Comparison of ENCODE assay signal across 8 cellular contexts in the genomic region with DNA sequence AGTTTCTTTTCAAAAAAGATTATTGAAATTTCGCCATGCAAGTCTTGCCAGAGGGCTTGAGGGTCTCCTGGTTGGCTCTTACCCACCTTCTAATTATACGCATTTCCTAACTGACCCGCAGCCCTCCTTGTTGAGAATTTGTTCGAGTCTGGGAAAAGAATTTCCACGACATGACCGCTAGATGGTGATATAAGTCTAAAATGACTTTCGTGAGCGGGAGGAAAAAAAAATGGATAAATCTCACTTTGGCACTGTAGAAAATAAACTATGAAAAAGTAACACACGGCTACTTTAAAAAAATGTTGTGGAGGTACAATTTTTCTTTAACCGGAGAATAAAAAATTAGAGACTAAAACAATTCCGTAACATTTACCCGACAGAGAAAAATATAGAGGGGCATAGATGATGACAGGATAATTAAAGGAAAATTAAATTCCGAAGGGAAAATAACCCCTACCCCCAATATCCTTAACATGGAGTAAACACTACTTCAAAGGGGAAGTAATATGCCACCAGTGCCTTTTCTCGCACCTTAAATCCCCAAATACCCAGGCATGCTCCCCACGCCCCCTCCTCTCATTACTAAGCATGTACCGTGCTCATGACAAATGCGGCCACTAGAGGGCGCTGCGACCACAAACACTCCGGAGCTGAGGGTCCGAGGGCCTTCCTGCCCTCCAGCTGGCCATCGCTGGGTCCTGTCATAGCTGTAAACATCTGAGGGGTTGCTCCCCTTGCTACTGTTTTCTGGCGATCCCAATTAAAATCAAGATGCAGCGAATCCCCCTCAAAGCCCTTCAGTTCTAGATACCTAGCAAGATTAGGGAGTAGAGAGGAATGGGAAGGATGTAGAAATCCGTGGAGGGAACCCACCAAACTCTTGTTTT.
A peak's percentile ranks its signal among the peaks of the same experiment; 100 is the strongest.
DNase-seq lines count a peak whose midpoint lies in the region; ATAC-seq and TF ChIP-seq lines count a peak whose summit lies in the region.

No MANE protein-coding gene starts in this region.

- no peaks in the 10 kb centered on the region for H3K79me1 ChIP-seq in IMR-90 (ENCODE audit: low read depth in 1 of 2, low read length in 2 of 2)

- H2BK15ac ChIP-seq in IMR-90 (ENCODE audit: low read depth, low read length) = no peak overlapping the region

- peak; percentile 91 for ATAC-seq in IMR-90 (ENCODE audit: low read depth)

- no peak overlapping the region for H3K9ac ChIP-seq in IMR-90 (ENCODE audit: low read depth, low read length)
- H3K9ac ChIP-seq in OCI-LY1 (ENCODE audit: low read length) = no peak overlapping the region
- no peak overlapping the region for H3K9ac ChIP-seq in skeletal muscle tissue (ENCODE audit: low read depth in 1 of 3, low read length in 3 of 3)

- peak overlapping the region; percentile 58 for H2AFZ ChIP-seq in IMR-90 (replicated peaks; ENCODE audit: low read length, poor library complexity)
- H2AFZ ChIP-seq in OCI-LY1 (ENCODE audit: low read length) = no peak overlapping the region

- CTCF ChIA-PET in IMR-90 (lab: Yijun Ruan, JAX) = interaction anchor here (0.6 to 1.9 kb wide), 13 partner anchors 10 to 1049 kb away, joined by 3 to 21 read pairs (median 4); no protein-coding TSS in a partner anchor

- no peak overlapping the region for H2AK9ac ChIP-seq in IMR-90 (replicated peaks; ENCODE audit: low read depth, low read length, poor library complexity)

- H3K4me2 ChIP-seq in IMR-90 (ENCODE audit: low read depth, low read length) (peak overlapping the region; percentile 85), OCI-LY1 (ENCODE audit: low read length) (no peak overlapping the region)

- H3K36me3 ChIP-seq in IMR-90 (ENCODE audit: control insufficient read depth, insufficient read depth, low read length) = no peaks in the 10 kb centered on the region
- H3K36me3 ChIP-seq in OCI-LY1 (ENCODE audit: insufficient read depth, low read length) = no peaks in the 10 kb centered on the region
- no peaks in the 10 kb centered on the region for H3K36me3 ChIP-seq in ascending aorta
- H3K36me3 ChIP-seq in skeletal muscle tissue (ENCODE audit: control insufficient read depth in 3 of 3, insufficient read depth in 3 of 3, low read length in 3 of 3) = no peaks in the 10 kb centered on the region

- intact Hi-C loops in IMR-90 (cut with micrococcal nuclease) (loop anchor here (1.0 to 10.0 kb wide), 6 partner anchors 284 to 1377 kb away; no protein-coding TSS in a partner anchor), ascending aorta (cut with DNase I) (loop anchor here (1.0 to 5.0 kb wide), 3 partner anchors 284 to 1050 kb away; no protein-coding TSS in a partner anchor)

- H3K4me3 ChIP-seq in IMR-90 (ENCODE audit: insufficient read depth, low read depth, low read length) (no peak overlapping the region), OCI-LY1 (ENCODE audit: low read depth, low read length, poor library complexity, severe bottlenecking) (no peak overlapping the region), ascending aorta (peak overlapping the region; percentile 31 to 35), skeletal muscle tissue (ENCODE audit: low read length in 3 of 3) (peak overlapping the region in 2 of 3 donors; percentile 19 to 38)

- no peak overlapping the region for H3K23ac ChIP-seq in IMR-90 (ENCODE audit: low read depth, low read length)

- H3F3A ChIP-seq in OCI-LY1 (ENCODE audit: insufficient read depth, low read length) = no peaks in the 10 kb centered on the region

- no peak overlapping the region for H4K5ac ChIP-seq in IMR-90 (ENCODE audit: low read depth, low read length)

- dilution Hi-C loops in IMR-90 (cut with HindIII; ENCODE audit: low sequenced_read_pairs, unreplicated experiment) = no loop called here

- in situ Hi-C loops in IMR-90 (cut with MboI; ENCODE audit: low sequenced_read_pairs) = loop anchor here (5.0 kb wide), 1 partner anchor 1045 kb away; no protein-coding TSS in a partner anchor

- TF ChIP-seq POLR2A in IMR-90 (IDR thresholded peaks at IDR 0.05; ENCODE audit: low read depth, low read length) = no peak

- no peak overlapping the region for H3K27ac ChIP-seq in IMR-90 (ENCODE audit: insufficient read depth, low read length)
- no peak overlapping the region for H3K27ac ChIP-seq in OCI-LY1 (ENCODE audit: low read depth, low read length, poor library complexity, severe bottlenecking)
- H3K27ac ChIP-seq in ascending aorta = no peak overlapping the region
- no peak overlapping the region for H3K27ac ChIP-seq in skeletal muscle tissue (ENCODE audit: low read depth, low read length)

- 0% methylated on average over 4 of the region's 25 CpGs; no CpG with 5 or more reads in 1 of the 2 experiments for WGBS in IMR-90 (ENCODE audit: extremely low coverage in 2 of 2, insufficient read length in 1 of 2), 2 experiments

- H3K56ac ChIP-seq in IMR-90 (ENCODE audit: extremely low read depth, insufficient read depth, low read length) = no peak overlapping the region

- H2BK120ac ChIP-seq in IMR-90 (ENCODE audit: low read depth, low read length) = no peak overlapping the region

- no peaks in the 10 kb centered on the region for H3K9me1 ChIP-seq in IMR-90 (ENCODE audit: insufficient read depth, low read length)

- DNase-seq in CD1c-positive myeloid dendritic cell (ENCODE audit: extremely low spot score) = peak; percentile 36
- DNase-seq in GM19240 (ENCODE audit: insufficient read length, low spot score) = peak; percentile 28
- peak; percentile 61 for DNase-seq in IMR-90
- no peak for DNase-seq in ascending aorta (ENCODE audit: low spot score in 2 of 2)
- peak in 47 of 51 donors; percentile 2 to 83 (median 44) for DNase-seq in hypothalamus (lab: John Stamatoyannopoulos, UW)
- no peak for DNase-seq in OCI-M2 (lab: John Stamatoyannopoulos, UW; ENCODE audit: unreplicated experiment)

- no peaks in the 10 kb centered on the region for H3K79me2 ChIP-seq in OCI-LY1 (ENCODE audit: insufficient read depth, low read length)

- H4K20me1 ChIP-seq in IMR-90 (ENCODE audit: insufficient read depth, low read length) = no peaks in the 10 kb centered on the region
- H4K20me1 ChIP-seq in OCI-LY1 (ENCODE audit: insufficient read depth, low read length) = no peaks in the 10 kb centered on the region

- no peak overlapping the region for H2BK20ac ChIP-seq in IMR-90 (ENCODE audit: low read depth, low read length)

- H3K4me1 ChIP-seq in IMR-90 (ENCODE audit: control insufficient read depth, insufficient read depth, low read length) (no peaks in the 10 kb centered on the region), OCI-LY1 (ENCODE audit: insufficient read depth, low read length, severe bottlenecking) (no peaks in the 10 kb centered on the region), ascending aorta (no peaks in the 10 kb centered on the region), skeletal muscle tissue (ENCODE audit: control insufficient read depth in 3 of 3, insufficient read depth in 3 of 3, low read length in 3 of 3) (peaks cover 0 to 4% (median 2%) of the 10 kb centered on the region in 3 donors)

- H3K9me3 ChIP-seq in IMR-90 (ENCODE audit: control insufficient read depth, insufficient read depth, low read length) = no peaks in the 10 kb centered on the region
- H3K9me3 ChIP-seq in OCI-LY1 (ENCODE audit: low read length) = no peaks in the 10 kb centered on the region
- no peaks in the 10 kb centered on the region for H3K9me3 ChIP-seq in ascending aorta
- no peaks in the 10 kb centered on the region for H3K9me3 ChIP-seq in skeletal muscle tissue (ENCODE audit: control insufficient read depth in 3 of 3, low read length in 3 of 3)

- BruUV-seq in IMR-90 (replicated peaks; lab: Mats Ljungman, UMichigan) = no TSS peak

- H3K27me3 ChIP-seq in IMR-90 (ENCODE audit: control insufficient read depth, insufficient read depth, low read length) (no peaks in the 10 kb centered on the region), OCI-LY1 (ENCODE audit: insufficient read depth, low read length) (no peaks in the 10 kb centered on the region), ascending aorta (no peaks in the 10 kb centered on the region), skeletal muscle tissue (ENCODE audit: control insufficient read depth in 3 of 3, insufficient read depth in 3 of 3, low read length in 3 of 3) (peaks cover 12 to 28% (median 25%) of the 10 kb centered on the region in 3 donors)

- H3K14ac ChIP-seq in IMR-90 (replicated peaks; ENCODE audit: low read depth, low read length) = no peak overlapping the region

- TF ChIP-seq CTCF in IMR-90 (conservative IDR thresholded peaks at IDR 0.05; ENCODE audit: low read depth, low read length) (peak; percentile 77), OCI-LY1 (IDR thresholded peaks at IDR 0.05; ENCODE audit: low read length) (peak; percentile 81), ascending aorta (IDR thresholded peaks at IDR 0.05) (peak; percentile 47 to 66 (median 64))

- POLR2A ChIA-PET in IMR-90 (lab: Charles Lee; ENCODE audit: unreplicated experiment) = no interaction called here

- peak; percentile 77 for TF ChIP-seq RAD21 in IMR-90 (IDR thresholded peaks at IDR 0.05; ENCODE audit: low read length)

- no peak overlapping the region for H3K4ac ChIP-seq in IMR-90 (ENCODE audit: low read depth, low read length)

- no peak overlapping the region for H2BK5ac ChIP-seq in IMR-90 (ENCODE audit: low read depth, low read length, poor library complexity, severe bottlenecking)

- H3K9me2 ChIP-seq in OCI-LY1 (ENCODE audit: low read depth, low read length) = no peaks in the 10 kb centered on the region

- no peak overlapping the region for H3K18ac ChIP-seq in IMR-90 (ENCODE audit: low read depth, low read length)

- no peak overlapping the region for H4K91ac ChIP-seq in IMR-90 (ENCODE audit: insufficient read depth, low read depth, low read length)

- H2AK5ac ChIP-seq in IMR-90 (ENCODE audit: low read depth, low read length) = no peak overlapping the region

- H4K8ac ChIP-seq in IMR-90 (ENCODE audit: low read depth in 2 of 2, low read length in 2 of 2) = no peak overlapping the region

TF ChIP-seq in IMR-90, 13 proteins besides CTCF, POLR2A, EP300 and RAD21:
- TF ChIP-seq MXI1 (IDR thresholded peaks at IDR 0.05; ENCODE audit: borderline replicate concordance, low read depth, low read length) (no peak), CEBPB (IDR thresholded peaks at IDR 0.05; ENCODE audit: low read depth, low read length) (no peak), FOS (IDR thresholded peaks at IDR 0.05; ENCODE audit: low read depth, low read length) (no peak), SMC3 (IDR thresholded peaks at IDR 0.05; ENCODE audit: low read depth, low read length) (peak; percentile 66)

Comparison
In these comparisons a context has a peak if more than half of its experiments do, and no peak if none do; other contexts are left out.
1. DNase-seq: peak in CD1c-positive myeloid dendritic cell (single experiment), GM19240 (single experiment), IMR-90 (single experiment) and hypothalamus (47 of 51); none in ascending aorta (0 of 2) and OCI-M2 (single experiment).
2. H3K4me3 ChIP-seq: peak in ascending aorta (2 of 2) and skeletal muscle tissue (2 of 3); none in IMR-90 (single experiment) and OCI-LY1 (single experiment).
3. Peak in every context shown above with its lines, with median percentiles within 50 percentile points of each other: CTCF ChIP-seq.